ENCODE assay signal across 20 cellular contexts in the genomic region with DNA sequence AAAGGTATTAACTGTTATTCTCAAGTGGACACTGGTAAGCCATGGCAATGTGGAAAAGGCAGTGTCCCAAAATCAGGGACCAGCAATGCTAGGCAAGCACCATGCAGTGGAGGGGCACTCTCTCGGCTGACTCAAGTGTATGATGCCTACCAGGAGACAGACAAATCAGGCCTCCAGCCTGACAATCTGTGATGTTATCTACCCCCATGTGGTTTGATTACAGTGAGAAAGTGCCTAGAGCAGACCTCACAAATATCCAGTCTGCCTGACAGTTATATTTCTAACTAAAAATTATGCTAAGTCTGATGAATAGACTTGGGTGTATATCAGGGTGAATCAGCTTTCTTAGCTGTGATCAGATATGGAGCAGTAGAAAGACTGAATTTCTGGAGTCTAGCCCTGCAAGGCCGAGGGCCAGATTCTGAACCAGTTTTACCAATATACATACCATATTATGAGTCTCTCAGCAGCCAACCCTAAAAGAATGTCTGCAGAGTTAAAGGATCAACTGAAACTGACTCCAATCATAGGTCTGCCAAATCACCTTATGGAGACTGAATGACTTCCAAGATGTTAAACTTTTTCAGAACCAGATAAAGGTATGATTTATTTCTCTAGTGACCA. TPM values are rescaled to one million over a fixed set of nuclear protein-coding genes. Genes with fewer than 3 reads are reported as not detected.
"Had no signal": no experiment of that assay in that cellular context is flagged by ENCODE, and none has a peak within 500 bp of the region (broad histone marks: within the 10 kb centered on the region; RNA-seq: fewer than 3 reads in every experiment).

No MANE protein-coding gene starts in this region.

- DNase-seq: activated CD4-positive, alpha-beta memory T cell treated with anti-CD3 and anti-CD28 coated beads, Interleukin-2, amount 10 ng/mL, durations not matched to agents 7 days and 5 days; activated CD4-positive, alpha-beta T cell treated with anti-CD3 and anti-CD28 coated beads, Interleukin-2, amount 10 ng/mL, durations not matched to agents 24 days and 14 days; activated effector memory CD4-positive, alpha-beta T cell treated with Interleukin-2 at 50 U/mL for 16 hours; activated naive CD4-positive, alpha-beta T cell treated with anti-CD3 and anti-CD28 coated beads, Interleukin-2, amount 10 ng/mL, durations not matched to agents 7 days and 5 days; activated T-cell treated with anti-CD3 and anti-CD28 coated beads, Interleukin-2, amount 50 U/mL, for 72 hours; effector CD8-positive, alpha-beta T cell; heart right ventricle; lower lobe of right lung; naive thymus-derived CD4-positive, alpha-beta T cell; stimulated activated CD4-positive, alpha-beta T cell treated with anti-CD3 and anti-CD28 coated beads, Interleukin-4, amount 100 ng/mL, for 1 hour; stimulated activated naive CD4-positive, alpha-beta T cell treated with Interleukin-2 at 50 U/mL for 16 hours; T-cell; upper lobe of right lung had no signal

- H3K27ac ChIP-seq: lower lobe of right lung, prostate gland, thoracic aorta, upper lobe of right lung, VCaP had no signal

- H3K9me3 Mint-ChIP-seq: activated CD4-positive, alpha-beta memory T cell treated with anti-CD3 and anti-CD28 coated beads, Interleukin-2, amount 10 ng/mL, durations not matched to agents 7 days and 5 days; activated CD4-positive, alpha-beta T cell treated with anti-CD3 and anti-CD28 coated beads, Interleukin-2, amount 10 ng/mL, durations not matched to agents 24 days and 14 days; activated naive CD4-positive, alpha-beta T cell treated with anti-CD3 and anti-CD28 coated beads, Interleukin-2, amount 10 ng/mL, durations not matched to agents 7 days and 5 days; activated T-cell treated with anti-CD3 and anti-CD28 coated beads, Interleukin-2, amount 50 U/mL, for 72 hours; T-cell; T-helper 2 cell treated with Interferon-gamma antibody and Interleukin-4, amounts not matched to agents 5 μg/mL and 100 μg/mL, for 36 hours had no signal

- H3K4me3 Mint-ChIP-seq: activated CD4-positive, alpha-beta memory T cell treated with anti-CD3 and anti-CD28 coated beads, Interleukin-2, amount 10 ng/mL, durations not matched to agents 7 days and 5 days; activated CD4-positive, alpha-beta T cell treated with anti-CD3 and anti-CD28 coated beads, Interleukin-2, amount 10 ng/mL, durations not matched to agents 24 days and 14 days; activated naive CD4-positive, alpha-beta T cell treated with anti-CD3 and anti-CD28 coated beads, Interleukin-2, amount 10 ng/mL, durations not matched to agents 7 days and 5 days; activated T-cell treated with anti-CD3 and anti-CD28 coated beads, Interleukin-2, amount 50 U/mL, for 72 hours; brain; naive thymus-derived CD4-positive, alpha-beta T cell; T-cell; T-helper 2 cell treated with Interferon-gamma antibody and Interleukin-4, amounts not matched to agents 5 μg/mL and 100 μg/mL, for 36 hours had no signal

- H3K4me1 ChIP-seq: prostate gland had no signal

- H3K9me3 ChIP-seq: heart right ventricle, lower lobe of right lung, prostate gland, thoracic aorta, upper lobe of right lung had no signal

- H3K4me1 Mint-ChIP-seq: brain had no signal

- H3K4me3 ChIP-seq: heart right ventricle, lower lobe of right lung, prostate gland, thoracic aorta, upper lobe of right lung had no signal

- H3K27ac Mint-ChIP-seq: activated CD4-positive, alpha-beta memory T cell treated with anti-CD3 and anti-CD28 coated beads, Interleukin-2, amount 10 ng/mL, durations not matched to agents 7 days and 5 days; activated CD4-positive, alpha-beta T cell treated with anti-CD3 and anti-CD28 coated beads, Interleukin-2, amount 10 ng/mL, durations not matched to agents 24 days and 14 days; activated naive CD4-positive, alpha-beta T cell treated with anti-CD3 and anti-CD28 coated beads, Interleukin-2, amount 10 ng/mL, durations not matched to agents 7 days and 5 days; activated T-cell treated with anti-CD3 and anti-CD28 coated beads, Interleukin-2, amount 50 U/mL, for 72 hours; brain; naive thymus-derived CD4-positive, alpha-beta T cell; T-cell; T-helper 2 cell treated with Interferon-gamma antibody and Interleukin-4, amounts not matched to agents 5 μg/mL and 100 μg/mL, for 36 hours had no signal

- H3K36me3 Mint-ChIP-seq: activated naive CD4-positive, alpha-beta T cell treated with anti-CD3 and anti-CD28 coated beads, Interleukin-2, amount 10 ng/mL, durations not matched to agents 7 days and 5 days; brain; naive thymus-derived CD4-positive, alpha-beta T cell; T-cell had no signal

- H3K36me3 ChIP-seq: heart right ventricle, lower lobe of right lung, prostate gland, thoracic aorta, upper lobe of right lung had no signal

- ATAC-seq: activated CD4-positive, CD25-positive, alpha-beta regulatory T cell treated with anti-CD3 and anti-CD28 coated beads, Interleukin-2, amount 50 U/mL, for 24 hours; activated T-cell treated with anti-CD3 and anti-CD28 coated beads, Interleukin-2, amount 50 U/mL, for 72 hours; heart right ventricle; left lobe of liver; lower lobe of right lung; naive thymus-derived CD4-positive, alpha-beta T cell; T-cell; upper lobe of right lung had no signal

- H3K27me3 ChIP-seq: heart right ventricle, upper lobe of right lung had no signal

RNA-seq across cellular contexts. Expression of gene PLBD1, which starts 3.2 kb away (rescaled TPM):
- total RNA-seq: activated CD4-positive, alpha-beta memory T cell treated with anti-CD3 and anti-CD28 coated beads, Interleukin-2, amount 10 ng/mL, durations not matched to agents 7 days and 5 days; activated CD4-positive, alpha-beta T cell treated with anti-CD3 and anti-CD28 coated beads, Interleukin-2, amount 10 ng/mL, durations not matched to agents 24 days and 14 days; activated T-cell treated with anti-CD3 and anti-CD28 coated beads, Interleukin-2, amount 50 U/mL, for 72 hours had no signal
